Comparison of ENCODE assay signal across 1 cellular context in genomic region chr4:113181289-113182007, GRCh38.
TF ChIP-seq lines count a peak whose summit lies in the region.

No MANE protein-coding gene starts in this region.

TF ChIP-seq in HepG2, 621 proteins besides CTCF, POLR2A, EP300 and RAD21 (continued from another document and continues in another):
- TF ChIP-seq ZNF124 (CRISPR knock-in tag; IDR thresholded peaks at IDR 0.05) (peak; percentile 87), SALL1 (CRISPR knock-in tag; IDR thresholded peaks at IDR 0.05) (peak; percentile 75; the same call in 1 of the 2 replicates), ATAD3A (CRISPR knock-in tag; IDR thresholded peaks at IDR 0.05) (no peak), BHLHE40 (IDR thresholded peaks at IDR 0.05; ENCODE audit: low read length) (no peak), NFKBIZ (CRISPR knock-in tag; IDR thresholded peaks at IDR 0.05) (0 out of 2 replicates have a peak, but pooled peaks have one; percentile 45), KLF16 (CRISPR knock-in tag; IDR thresholded peaks at IDR 0.05) (peak in 1 of 2 experiments; percentile 70; a peak in 2 of 4 replicates), HIVEP1 (CRISPR knock-in tag; IDR thresholded peaks at IDR 0.05) (no peak), MEIS2 (CRISPR knock-in tag; IDR thresholded peaks at IDR 0.05) (0 out of 2 replicates have a peak, but pooled peaks have one; percentile 54), RELA (CRISPR knock-in tag; IDR thresholded peaks at IDR 0.05) (no peak), LCORL (IDR thresholded peaks at IDR 0.05) (no peak), LCORL (CRISPR knock-in tag; IDR thresholded peaks at IDR 0.05) (peak; percentile 50; the same call in 1 of the 2 replicates), MXD4 (CRISPR knock-in tag; IDR thresholded peaks at IDR 0.05) (peak; percentile 81; the same call in 1 of the 2 replicates), CHD2 (IDR thresholded peaks at IDR 0.05; ENCODE audit: low read depth, low read length) (no peak), ZNF574 (CRISPR knock-in tag; IDR thresholded peaks at IDR 0.05) (peak; percentile 49; the same call in 1 of the 2 replicates), ZKSCAN8 (CRISPR knock-in tag; IDR thresholded peaks at IDR 0.05; ENCODE audit: borderline replicate concordance) (no peak), CC2D1A (CRISPR knock-in tag; IDR thresholded peaks at IDR 0.05) (no peak), NCOA2 (CRISPR knock-in tag; IDR thresholded peaks at IDR 0.05) (peak; percentile 48; the same call in 1 of the 2 replicates), ATF4 (CRISPR knock-in tag; IDR thresholded peaks at IDR 0.05) (no peak), PPARG (CRISPR knock-in tag; conservative IDR thresholded peaks at IDR 0.05) (peak; percentile 46; the same call in 1 of the 2 replicates), ZNF709 (CRISPR knock-in tag; IDR thresholded peaks at IDR 0.05) (peak; percentile 60; the same call in 1 of the 2 replicates), ZNF737 (CRISPR knock-in tag; IDR thresholded peaks at IDR 0.05; ENCODE audit: borderline replicate concordance) (no peak), ZNF230 (CRISPR knock-in tag; IDR thresholded peaks at IDR 0.05) (0 out of 2 replicates have a peak, but pooled peaks have one; percentile 69), WIZ (CRISPR knock-in tag; IDR thresholded peaks at IDR 0.05) (peak; percentile 70; the same call in 1 of the 2 replicates), ZMYM4 (CRISPR knock-in tag; IDR thresholded peaks at IDR 0.05) (peak; percentile 77), CSRNP2 (CRISPR knock-in tag; conservative IDR thresholded peaks at IDR 0.05; ENCODE audit: low read depth) (no peak), DMAP1 (CRISPR knock-in tag; IDR thresholded peaks at IDR 0.05) (peak; percentile 41; the same call in 1 of the 2 replicates), ATRX (CRISPR knock-in tag; IDR thresholded peaks at IDR 0.05; ENCODE audit: borderline replicate concordance) (no peak), ZNF652 (CRISPR knock-in tag; IDR thresholded peaks at IDR 0.05; ENCODE audit: borderline replicate concordance, low read depth) (no peak; the same call in 1 of the 2 replicates), CCDC6 (CRISPR knock-in tag; IDR thresholded peaks at IDR 0.05) (peak; percentile 63; the same call in 1 of the 2 replicates), ZMAT3 (CRISPR knock-in tag; conservative IDR thresholded peaks at IDR 0.05) (0 out of 2 replicates have a peak, but pooled peaks have one; percentile 44), ZNF564 (CRISPR knock-in tag; IDR thresholded peaks at IDR 0.05) (0 out of 2 replicates have a peak, but pooled peaks have one; percentile 29), ZC3H13 (CRISPR knock-in tag; IDR thresholded peaks at IDR 0.05) (peak; percentile 54; the same call in 1 of the 2 replicates), ZNF280B (CRISPR knock-in tag; IDR thresholded peaks at IDR 0.05; ENCODE audit: borderline replicate concordance) (no peak), ZNF792 (CRISPR knock-in tag; IDR thresholded peaks at IDR 0.05) (peak; percentile 90), ZFP1 (CRISPR knock-in tag; IDR thresholded peaks at IDR 0.05) (no peak), CBX5 (CRISPR knock-in tag; IDR thresholded peaks at IDR 0.05; ENCODE audit: borderline replicate concordance) (no peak), RAD51 (IDR thresholded peaks at IDR 0.05; ENCODE audit: borderline replicate concordance) (no peak), SOX13 (IDR thresholded peaks at IDR 0.05) (no peak), SOX13 (CRISPR knock-in tag; conservative IDR thresholded peaks at IDR 0.05 in 1 of 2, IDR thresholded peaks at IDR 0.05 in 1 of 2) (peak in 1 of 2 experiments; percentile 75; a peak in 2 of 4 replicates), ZNF160 (CRISPR knock-in tag; IDR thresholded peaks at IDR 0.05) (peak; percentile 56; the same call in 1 of the 2 replicates), ZNF552 (CRISPR knock-in tag; IDR thresholded peaks at IDR 0.05; ENCODE audit: borderline replicate concordance) (no peak), RFX3 (CRISPR knock-in tag; IDR thresholded peaks at IDR 0.05) (no peak), ZNF468 (CRISPR knock-in tag; IDR thresholded peaks at IDR 0.05) (no peak), MBD4 (IDR thresholded peaks at IDR 0.05; ENCODE audit: borderline replicate concordance, low read length) (no peak), BCL6 (CRISPR knock-in tag; IDR thresholded peaks at IDR 0.05) (peak; percentile 59; the same call in 1 of the 2 replicates), FOXP1 (IDR thresholded peaks at IDR 0.05) (no peak), FOXP1 (CRISPR knock-in tag; IDR thresholded peaks at IDR 0.05) (peak; percentile 82), ZNF781 (CRISPR knock-in tag; IDR thresholded peaks at IDR 0.05; ENCODE audit: borderline replicate concordance, not compliant biosample characterization) (peak; percentile 49), DNMT1 (CRISPR knock-in tag; IDR thresholded peaks at IDR 0.05) (no peak), CEBPG (CRISPR knock-in tag; IDR thresholded peaks at IDR 0.05) (peak; percentile 70), ZSCAN9 (CRISPR knock-in tag; IDR thresholded peaks at IDR 0.05; ENCODE audit: borderline replicate concordance) (peak; percentile 92), FOSL2 (CRISPR knock-in tag; IDR thresholded peaks at IDR 0.05) (peak; percentile 58)
- TF ChIP-seq, protein P1, sequence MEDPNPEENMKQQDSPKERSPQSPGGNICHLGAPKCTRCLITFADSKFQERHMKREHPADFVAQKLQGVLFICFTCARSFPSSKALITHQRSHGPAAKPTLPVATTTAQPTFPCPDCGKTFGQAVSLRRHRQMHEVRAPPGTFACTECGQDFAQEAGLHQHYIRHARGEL (CRISPR knock-in tag; IDR thresholded peaks at IDR 0.05) = no peak
- TF ChIP-seq, protein P2, sequence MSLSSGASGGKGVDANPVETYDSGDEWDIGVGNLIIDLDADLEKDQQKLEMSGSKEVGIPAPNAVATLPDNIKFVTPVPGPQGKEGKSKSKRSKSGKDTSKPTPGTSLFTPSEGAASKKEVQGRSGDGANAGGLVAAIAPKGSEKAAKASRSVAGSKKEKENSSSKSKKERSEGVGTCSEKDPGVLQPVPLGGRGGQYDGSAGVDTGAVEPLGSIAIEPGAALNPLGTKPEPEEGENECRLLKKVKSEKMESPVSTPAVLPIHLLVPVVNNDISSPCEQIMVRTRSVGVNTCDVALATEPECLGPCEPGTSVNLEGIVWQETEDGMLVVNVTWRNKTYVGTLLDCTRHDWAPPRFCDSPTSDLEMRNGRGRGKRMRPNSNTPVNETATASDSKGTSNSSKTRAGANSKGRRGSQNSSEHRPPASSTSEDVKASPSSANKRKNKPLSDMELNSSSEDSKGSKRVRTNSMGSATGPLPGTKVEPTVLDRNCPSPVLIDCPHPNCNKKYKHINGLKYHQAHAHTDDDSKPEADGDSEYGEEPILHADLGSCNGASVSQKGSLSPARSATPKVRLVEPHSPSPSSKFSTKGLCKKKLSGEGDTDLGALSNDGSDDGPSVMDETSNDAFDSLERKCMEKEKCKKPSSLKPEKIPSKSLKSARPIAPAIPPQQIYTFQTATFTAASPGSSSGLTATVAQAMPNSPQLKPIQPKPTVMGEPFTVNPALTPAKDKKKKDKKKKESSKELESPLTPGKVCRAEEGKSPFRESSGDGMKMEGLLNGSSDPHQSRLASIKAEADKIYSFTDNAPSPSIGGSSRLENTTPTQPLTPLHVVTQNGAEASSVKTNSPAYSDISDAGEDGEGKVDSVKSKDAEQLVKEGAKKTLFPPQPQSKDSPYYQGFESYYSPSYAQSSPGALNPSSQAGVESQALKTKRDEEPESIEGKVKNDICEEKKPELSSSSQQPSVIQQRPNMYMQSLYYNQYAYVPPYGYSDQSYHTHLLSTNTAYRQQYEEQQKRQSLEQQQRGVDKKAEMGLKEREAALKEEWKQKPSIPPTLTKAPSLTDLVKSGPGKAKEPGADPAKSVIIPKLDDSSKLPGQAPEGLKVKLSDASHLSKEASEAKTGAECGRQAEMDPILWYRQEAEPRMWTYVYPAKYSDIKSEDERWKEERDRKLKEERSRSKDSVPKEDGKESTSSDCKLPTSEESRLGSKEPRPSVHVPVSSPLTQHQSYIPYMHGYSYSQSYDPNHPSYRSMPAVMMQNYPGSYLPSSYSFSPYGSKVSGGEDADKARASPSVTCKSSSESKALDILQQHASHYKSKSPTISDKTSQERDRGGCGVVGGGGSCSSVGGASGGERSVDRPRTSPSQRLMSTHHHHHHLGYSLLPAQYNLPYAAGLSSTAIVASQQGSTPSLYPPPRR (CRISPR knock-in tag; IDR thresholded peaks at IDR 0.05; ENCODE audit: borderline replicate concordance) = peak; percentile 26; the same call in 1 of the 2 replicates
- TF ChIP-seq, protein P3, sequence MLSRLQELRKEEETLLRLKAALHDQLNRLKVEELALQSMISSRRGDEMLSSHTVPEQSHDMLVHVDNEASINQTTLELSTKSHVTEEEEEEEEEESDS (CRISPR knock-in tag; IDR thresholded peaks at IDR 0.05; ENCODE audit: borderline replicate concordance) = no peak
- TF ChIP-seq, protein P4, sequence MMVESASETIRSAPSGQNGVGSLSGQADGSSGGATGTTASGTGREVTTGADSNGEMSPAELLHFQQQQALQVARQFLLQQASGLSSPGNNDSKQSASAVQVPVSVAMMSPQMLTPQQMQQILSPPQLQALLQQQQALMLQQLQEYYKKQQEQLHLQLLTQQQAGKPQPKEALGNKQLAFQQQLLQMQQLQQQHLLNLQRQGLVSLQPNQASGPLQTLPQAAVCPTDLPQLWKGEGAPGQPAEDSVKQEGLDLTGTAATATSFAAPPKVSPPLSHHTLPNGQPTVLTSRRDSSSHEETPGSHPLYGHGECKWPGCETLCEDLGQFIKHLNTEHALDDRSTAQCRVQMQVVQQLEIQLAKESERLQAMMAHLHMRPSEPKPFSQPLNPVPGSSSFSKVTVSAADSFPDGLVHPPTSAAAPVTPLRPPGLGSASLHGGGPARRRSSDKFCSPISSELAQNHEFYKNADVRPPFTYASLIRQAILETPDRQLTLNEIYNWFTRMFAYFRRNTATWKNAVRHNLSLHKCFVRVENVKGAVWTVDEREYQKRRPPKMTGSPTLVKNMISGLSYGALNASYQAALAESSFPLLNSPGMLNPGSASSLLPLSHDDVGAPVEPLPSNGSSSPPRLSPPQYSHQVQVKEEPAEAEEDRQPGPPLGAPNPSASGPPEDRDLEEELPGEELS (CRISPR knock-in tag; IDR thresholded peaks at IDR 0.05) = peak; percentile 73
- TF ChIP-seq, protein P5, sequence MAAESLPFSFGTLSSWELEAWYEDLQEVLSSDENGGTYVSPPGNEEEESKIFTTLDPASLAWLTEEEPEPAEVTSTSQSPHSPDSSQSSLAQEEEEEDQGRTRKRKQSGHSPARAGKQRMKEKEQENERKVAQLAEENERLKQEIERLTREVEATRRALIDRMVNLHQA (CRISPR knock-in tag; IDR thresholded peaks at IDR 0.05) = no peak
- TF ChIP-seq, protein P6, sequence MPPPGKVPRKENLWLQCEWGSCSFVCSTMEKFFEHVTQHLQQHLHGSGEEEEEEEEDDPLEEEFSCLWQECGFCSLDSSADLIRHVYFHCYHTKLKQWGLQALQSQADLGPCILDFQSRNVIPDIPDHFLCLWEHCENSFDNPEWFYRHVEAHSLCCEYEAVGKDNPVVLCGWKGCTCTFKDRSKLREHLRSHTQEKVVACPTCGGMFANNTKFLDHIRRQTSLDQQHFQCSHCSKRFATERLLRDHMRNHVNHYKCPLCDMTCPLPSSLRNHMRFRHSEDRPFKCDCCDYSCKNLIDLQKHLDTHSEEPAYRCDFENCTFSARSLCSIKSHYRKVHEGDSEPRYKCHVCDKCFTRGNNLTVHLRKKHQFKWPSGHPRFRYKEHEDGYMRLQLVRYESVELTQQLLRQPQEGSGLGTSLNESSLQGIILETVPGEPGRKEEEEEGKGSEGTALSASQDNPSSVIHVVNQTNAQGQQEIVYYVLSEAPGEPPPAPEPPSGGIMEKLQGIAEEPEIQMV (CRISPR knock-in tag; IDR thresholded peaks at IDR 0.05; ENCODE audit: low read depth) = peak; percentile 73
